26 cellular contexts compared by ENCODE assay signal in the genomic region with DNA sequence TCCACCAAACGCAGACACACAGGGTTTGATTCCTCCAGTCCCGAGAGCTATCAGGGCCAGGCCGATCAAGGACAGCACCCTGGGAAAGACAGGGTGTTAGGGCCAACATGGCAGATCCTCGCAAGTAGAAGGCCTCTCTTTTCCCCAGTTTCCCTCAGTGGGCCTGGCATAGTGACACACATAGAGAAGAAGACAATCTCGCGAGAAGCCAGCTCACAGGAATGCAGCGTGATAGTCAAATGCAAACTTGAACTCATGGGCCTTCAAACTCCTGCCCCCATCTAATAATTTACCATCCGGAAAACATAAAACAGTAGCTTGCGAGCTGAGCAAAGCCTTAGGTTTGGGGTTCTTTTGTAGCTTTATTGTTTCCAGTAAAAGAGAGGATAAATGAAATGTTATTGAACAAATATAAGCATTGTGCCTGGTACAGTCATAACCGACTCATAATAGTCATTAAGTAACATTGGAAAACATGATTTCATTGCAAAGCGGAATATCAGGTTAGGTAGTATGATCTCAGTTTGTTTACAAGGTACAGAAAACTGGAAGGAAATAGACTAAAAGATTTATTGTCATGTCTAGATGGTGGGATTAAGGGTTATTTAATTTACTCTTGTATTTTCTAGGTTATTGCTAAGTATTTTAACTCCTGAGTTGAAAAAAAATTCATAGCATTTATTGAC. TPM values are rescaled to one million over a fixed set of nuclear protein-coding genes. Genes with fewer than 3 reads are reported as not detected.
DNase-seq lines count a peak whose midpoint lies in the region; ATAC-seq and TF ChIP-seq lines count a peak whose summit lies in the region.
"Had no signal": no experiment of that assay in that cellular context is flagged by ENCODE, and none has a peak within 500 bp of the region (broad histone marks: within the 10 kb centered on the region; RNA-seq: fewer than 3 reads in every experiment).

No MANE protein-coding gene starts in this region.

- no peak overlapping the region for H3K18ac ChIP-seq in trophoblast cell (ENCODE audit: low read length)

- no peak overlapping the region for H3K9ac ChIP-seq in mammary epithelial cell (ENCODE audit: insufficient read depth, low read length)
- no peak overlapping the region for H3K9ac ChIP-seq in trophoblast cell (ENCODE audit: low read length)
- H3K9ac ChIP-seq: BLaER1, SK-N-SH had no signal

- dilution Hi-C loops in mammary epithelial cell (cut with HindIII; ENCODE audit: low sequenced_read_pairs) = no loop called here

- H3K4me3 Mint-ChIP-seq in MCF 10A (ENCODE audit: unreplicated experiment) = no peak overlapping the region
- H3K4me3 Mint-ChIP-seq in stimulated activated memory B cell treated with anti-CD40 and anti-IgM and Interleukin-4, amounts not matched to agents 10 μg/mL and 1 μg/mL and 100 μg/mL, for 72 hours = no peak overlapping the region
- H3K4me3 Mint-ChIP-seq: CD4-positive, CD25-positive, alpha-beta regulatory T cell had no signal

- no peak overlapping the region for H2BK5ac ChIP-seq in trophoblast cell (ENCODE audit: low read depth, low read length, poor library complexity)

- no peak overlapping the region for H2AFZ ChIP-seq in mammary epithelial cell (ENCODE audit: low read depth, low read length)
- H2AFZ ChIP-seq in trophoblast cell (ENCODE audit: insufficient read depth, low read length, poor library complexity) = no peak overlapping the region

- in situ Hi-C loops in mammary epithelial cell (cut with MboI; ENCODE audit: low sequenced_read_pairs in 2 of 2) = no loop called here

- H3K4me3 ChIP-seq in mammary epithelial cell (replicated peaks in 1 of 3; ENCODE audit: insufficient read depth in 1 of 3, low read depth in 2 of 3, low read length in 3 of 3) = no peak overlapping the region
- H3K4me3 ChIP-seq in trophoblast cell (ENCODE audit: low read depth, low read length) = no peak overlapping the region
- H3K4me3 ChIP-seq: BLaER1 had no signal

- H3K36me3 Mint-ChIP-seq in MCF 10A (ENCODE audit: insufficient read depth, unreplicated experiment) = no peaks in the 10 kb centered on the region
- no peaks in the 10 kb centered on the region for H3K36me3 Mint-ChIP-seq in stimulated activated memory B cell treated with anti-CD40 and anti-IgM and Interleukin-4, amounts not matched to agents 10 μg/mL and 1 μg/mL and 100 μg/mL, for 72 hours
- H3K36me3 Mint-ChIP-seq: CD4-positive, CD25-positive, alpha-beta regulatory T cell had no signal

- H3K4me1 ChIP-seq in mammary epithelial cell (ENCODE audit: insufficient read depth, low read length) (no peaks in the 10 kb centered on the region), trophoblast cell (ENCODE audit: control insufficient read depth in 1 of 2, insufficient read depth in 2 of 2, low read length in 2 of 2) (peaks cover 4 to 5% of the 10 kb centered on the region in 2 experiments)
- H3K4me1 ChIP-seq: BLaER1 had no signal

- WGBS in mammary epithelial cell (ENCODE audit: low coverage, missing lambda C conversion rate) = 88% methylated on average over 11 of the region's 11 CpGs
- no CpG with 5 or more reads among the region's 11 CpGs for WGBS in trophoblast cell (ENCODE audit: extremely low coverage, insufficient coverage, insufficient read length)

- no peaks in the 10 kb centered on the region for H3K9me3 Mint-ChIP-seq in MCF 10A (ENCODE audit: unreplicated experiment)
- no peaks in the 10 kb centered on the region for H3K9me3 Mint-ChIP-seq in stimulated activated memory B cell treated with anti-CD40 and anti-IgM and Interleukin-4, amounts not matched to agents 10 μg/mL and 1 μg/mL and 100 μg/mL, for 72 hours

- intact Hi-C loops in mammary epithelial cell (cut with micrococcal nuclease) (no loop called here), MCF 10A (cut with micrococcal nuclease) (no loop called here)

- H3K79me2 ChIP-seq in mammary epithelial cell (ENCODE audit: insufficient read depth, low read length) (no peaks in the 10 kb centered on the region), trophoblast cell (ENCODE audit: control insufficient read depth, insufficient read depth, low read length, poor library complexity) (no peaks in the 10 kb centered on the region)

- POLR2A ChIA-PET in MCF 10A (lab: Yijun Ruan, JAX) = interaction anchor here (0.5 kb wide), 1 partner anchor 1486 kb away, joined by 3 read pairs; no protein-coding TSS in a partner anchor
- POLR2A ChIA-PET in RWPE1 (lab: Yijun Ruan, JAX; ENCODE audit: low non-redundant PET) = no interaction called here

- TF ChIP-seq CTCF in mammary epithelial cell (conservative IDR thresholded peaks at IDR 0.05 in 1 of 2, IDR thresholded peaks at IDR 0.05 in 1 of 2; ENCODE audit: extremely low read depth in 1 of 2, insufficient read depth in 1 of 2, low read depth in 1 of 2, low read length in 2 of 2) (no peak), MCF 10A (IDR thresholded peaks at IDR 0.05; ENCODE audit: unreplicated experiment) (no peak), RWPE1 (conservative IDR thresholded peaks at IDR 0.05; ENCODE audit: low read depth) (no peak)

- no peak overlapping the region for H4K8ac ChIP-seq in trophoblast cell (ENCODE audit: low read depth, low read length)

- no peak overlapping the region for H3K27ac Mint-ChIP-seq in MCF 10A (ENCODE audit: low read depth, unreplicated experiment)
- H3K27ac Mint-ChIP-seq in stimulated activated memory B cell treated with anti-CD40 and anti-IgM and Interleukin-4, amounts not matched to agents 10 μg/mL and 1 μg/mL and 100 μg/mL, for 72 hours = no peak overlapping the region
- H3K27ac Mint-ChIP-seq: CD4-positive, CD25-positive, alpha-beta regulatory T cell had no signal

- H3K23ac ChIP-seq in trophoblast cell (ENCODE audit: low read length) = no peak overlapping the region

- H2BK120ac ChIP-seq in trophoblast cell (ENCODE audit: insufficient read depth, low read length, poor library complexity) = no peak overlapping the region

- H4K91ac ChIP-seq in trophoblast cell (ENCODE audit: low read depth, low read length) = no peak overlapping the region

- no peaks in the 10 kb centered on the region for H3K79me1 ChIP-seq in trophoblast cell (ENCODE audit: low read length)

- H3K9me3 ChIP-seq in mammary epithelial cell (replicated peaks; ENCODE audit: insufficient read depth, low read length) (no peaks in the 10 kb centered on the region), trophoblast cell (ENCODE audit: insufficient read depth, low read depth, low read length) (peaks cover 1% of the 10 kb centered on the region)
- H3K9me3 ChIP-seq: BLaER1, SK-N-SH had no signal

- BruUV-seq in mammary epithelial cell (replicated peaks; lab: Mats Ljungman, UMichigan) (no TSS peak), MCF 10A (replicated peaks; lab: Mats Ljungman, UMichigan) (no TSS peak)

- no peaks in the 10 kb centered on the region for H3K27me3 Mint-ChIP-seq in MCF 10A (ENCODE audit: insufficient read depth, unreplicated experiment)
- no peaks in the 10 kb centered on the region for H3K27me3 Mint-ChIP-seq in stimulated activated memory B cell treated with anti-CD40 and anti-IgM and Interleukin-4, amounts not matched to agents 10 μg/mL and 1 μg/mL and 100 μg/mL, for 72 hours

- peak; percentile 71 for DNase-seq in mammary epithelial cell
- no peak for DNase-seq in MCF 10A (ENCODE audit: unreplicated experiment)
- DNase-seq in RWPE1 (ENCODE audit: low spot score) = peak; percentile 13
- peak; percentile 46 for DNase-seq in epithelial cell of prostate (ENCODE audit: low read depth, low spot score)
- DNase-seq in nucleus accumbens (lab: John Stamatoyannopoulos, UW) = no peak
- no peak for DNase-seq in trophoblast cell
- DNase-seq: CD4-positive, CD25-positive, alpha-beta regulatory T cell; DMS153; DND-41; H7; KBM-7; MM.1S; NCI-H1048; NCI-H1417; NCI-H1694; NCI-H2029 treated with DMSO at 0.1 percent for 48 hours; NCI-H446 treated with DMSO at 0.1 percent for 48 hours; NCI-H526; SK-N-SH had no signal

- H3K4me2 ChIP-seq in mammary epithelial cell (ENCODE audit: insufficient read depth, low read depth, low read length) = no peak overlapping the region
- no peak overlapping the region for H3K4me2 ChIP-seq in trophoblast cell (ENCODE audit: low read length)
- H3K4me2 ChIP-seq: BLaER1, SK-N-SH had no signal

- CTCF ChIA-PET in mammary epithelial cell (lab: Charles Lee; ENCODE audit: low non-redundant PET) (no interaction called here), MCF 10A (lab: Yijun Ruan, JAX) (interaction anchor here (1.0 kb wide), 1 partner anchor 25 kb away, joined by 3 read pairs; no protein-coding TSS in a partner anchor), RWPE1 (lab: Yijun Ruan, JAX) (no interaction called here)

- H4K12ac ChIP-seq in trophoblast cell (ENCODE audit: low read depth, low read length) = no peak overlapping the region

- ATAC-seq in stimulated activated memory B cell treated with anti-CD40 and anti-IgM and Interleukin-4, amounts not matched to agents 10 μg/mL and 1 μg/mL and 100 μg/mL, for 72 hours = peak; percentile 17
- ATAC-seq in HG02981 (IDR thresholded peaks at IDR 0.05; ENCODE audit: unreplicated experiment) = no peak
- ATAC-seq: Panc1 had no signal

- H2AK5ac ChIP-seq in trophoblast cell (ENCODE audit: low read length) = no peak overlapping the region

- H2BK12ac ChIP-seq in trophoblast cell (ENCODE audit: low read length) = no peak overlapping the region

- H4K20me1 ChIP-seq in mammary epithelial cell (ENCODE audit: insufficient read depth, low read length) = no peaks in the 10 kb centered on the region
- H4K20me1 ChIP-seq: BLaER1 had no signal

- no peak overlapping the region for H3K4ac ChIP-seq in trophoblast cell (ENCODE audit: low read depth, low read length)

- H3K36me3 ChIP-seq in mammary epithelial cell (ENCODE audit: insufficient read depth, low read length) (no peaks in the 10 kb centered on the region), trophoblast cell (ENCODE audit: control insufficient read depth in 1 of 2, insufficient read depth in 2 of 2, low read length in 2 of 2) (no peaks in the 10 kb centered on the region)
- H3K36me3 ChIP-seq: BLaER1 had no signal

- H3K27ac ChIP-seq in mammary epithelial cell (ENCODE audit: insufficient read depth, low read depth, low read length) (no peak overlapping the region), RWPE1 (no peak overlapping the region), epithelial cell of prostate (no peak overlapping the region), trophoblast cell (ENCODE audit: low read depth, low read length) (no peak overlapping the region)
- H3K27ac ChIP-seq: BLaER1 had no signal

- no peaks in the 10 kb centered on the region for H3K27me3 ChIP-seq in mammary epithelial cell (ENCODE audit: insufficient read depth, low read length)
- no peaks in the 10 kb centered on the region for H3K27me3 ChIP-seq in trophoblast cell (ENCODE audit: insufficient read depth, low read length)
- H3K27me3 ChIP-seq: BLaER1 had no signal

- H3K4me1 Mint-ChIP-seq in MCF 10A (ENCODE audit: insufficient read depth, unreplicated experiment) = no peaks in the 10 kb centered on the region
- no peaks in the 10 kb centered on the region for H3K4me1 Mint-ChIP-seq in stimulated activated memory B cell treated with anti-CD40 and anti-IgM and Interleukin-4, amounts not matched to agents 10 μg/mL and 1 μg/mL and 100 μg/mL, for 72 hours
- H3K4me1 Mint-ChIP-seq: CD4-positive, CD25-positive, alpha-beta regulatory T cell had no signal

- H3K14ac ChIP-seq in trophoblast cell (ENCODE audit: low read length) = no peak overlapping the region

RNA-seq across cellular contexts. Expression of gene SLC15A1, which starts 30.5 kb away (rescaled TPM):
- total RNA-seq in mammary epithelial cell = under 1 TPM in 1 of 2 donors, not detected in 1; 0.50 TPM
- 0.03 TPM for polyA plus RNA-seq in mammary epithelial cell
- polyA minus RNA-seq in mammary epithelial cell = not detected
- not detected in 2 replicates for total RNA-seq in MCF 10A (2022)
- polyA plus RNA-seq in trophoblast cell (2013) = 2.2 and 2.3 TPM in 2 replicates
- total RNA-seq: A172; CD4-positive, CD25-positive, alpha-beta regulatory T cell; HT1080; LHCN-M2 had no signal
- polyA plus RNA-seq: CD4-positive, CD25-positive, alpha-beta regulatory T cell; SK-N-SH had no signal

Comparison
In these comparisons a context has a peak if more than half of its experiments do, and no peak if none do; other contexts are left out.
1. DNase-seq: peak in mammary epithelial cell (single experiment), RWPE1 (single experiment) and epithelial cell of prostate (single experiment); none in MCF 10A (single experiment), nucleus accumbens (0 of 56) and trophoblast cell (0 of 2).